ENCODE assay signal across 28 cellular contexts in the genomic region with DNA sequence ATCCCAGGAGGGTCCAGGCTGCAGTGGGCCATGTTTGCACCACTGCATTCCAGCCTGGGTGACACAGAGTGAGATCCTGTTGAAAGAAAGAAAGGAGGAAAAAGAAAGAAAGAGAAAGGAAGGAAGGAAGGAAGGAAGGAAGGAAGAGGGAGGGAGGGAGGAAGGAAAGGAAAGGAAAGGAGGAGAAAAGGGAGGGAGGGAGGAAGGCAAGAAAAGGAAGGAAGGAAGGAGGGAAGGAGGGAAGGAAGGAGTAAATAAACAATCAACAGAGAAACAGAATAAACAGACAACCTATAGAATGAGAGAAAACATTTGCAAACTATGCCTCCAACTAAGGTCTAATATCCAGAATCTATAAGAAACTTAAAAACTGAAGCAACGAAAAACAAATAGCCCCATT.
"Had no signal": no experiment of that assay in that cellular context is flagged by ENCODE, and none has a peak within 500 bp of the region (broad histone marks: within the 10 kb centered on the region; RNA-seq: fewer than 3 reads in every experiment).

No MANE protein-coding gene starts in this region.

- FAIRE-seq: colon, endometrium, endothelial cell of umbilical vein, frontal cortex had no signal

- H3K27ac ChIP-seq: colonic mucosa, coronary artery, dorsolateral prefrontal cortex, epithelial cell of prostate, esophagus muscularis mucosa, esophagus squamous epithelium, foreskin keratinocyte, gastrocnemius medialis, gastroesophageal sphincter, heart left ventricle, heart right ventricle had no signal

- H3K9me3 ChIP-seq: colonic mucosa, esophagus muscularis mucosa, esophagus squamous epithelium, gastrocnemius medialis, gastroesophageal sphincter, heart left ventricle, heart right ventricle had no signal

- H3K4me1 ChIP-seq: colonic mucosa, esophagus muscularis mucosa, esophagus squamous epithelium, foreskin keratinocyte, gastrocnemius medialis, gastroesophageal sphincter, heart left ventricle, heart right ventricle had no signal

- H3K36me3 ChIP-seq: colonic mucosa, esophagus muscularis mucosa, esophagus squamous epithelium, gastrocnemius medialis, gastroesophageal sphincter, heart left ventricle, heart right ventricle had no signal

- H3K4me3 ChIP-seq: colonic mucosa, coronary artery, dorsolateral prefrontal cortex, esophagus muscularis mucosa, esophagus squamous epithelium, gastrocnemius medialis, gastroesophageal sphincter, heart left ventricle, heart right ventricle had no signal

- DNase-seq: colonic mucosa; cortex of kidney; dermis blood vessel endothelial cell; dorsolateral prefrontal cortex; effector CD4-positive, alpha-beta T cell; effector CD8-positive, alpha-beta T cell; effector memory CD4-positive, alpha-beta T cell; effector memory CD8-positive, alpha-beta T cell; endodermal cell; erythroblast; esophagus squamous epithelium; foreskin fibroblast; foreskin keratinocyte; foreskin melanocyte; gastrocnemius medialis; glutamatergic neuron; head of caudate nucleus; heart left ventricle; heart right ventricle had no signal

- H3K27me3 ChIP-seq: colonic mucosa, gastrocnemius medialis had no signal

- ATAC-seq: effector memory CD8-positive, alpha-beta T cell; esophagus mucosa; foreskin keratinocyte; gastrocnemius medialis; gastroesophageal sphincter; heart left ventricle; heart right ventricle had no signal
